In genomic region chr19:48915757-48916156, GRCh38 we compare ENCODE assay signal across 1 cellular context.
TF ChIP-seq lines count a peak whose summit lies in the region.

No MANE protein-coding gene starts in this region.

TF ChIP-seq in K562, 482 proteins besides CTCF, POLR2A, EP300 and RAD21:
- no peak for TF ChIP-seq ZNF583 (CRISPR knock-in tag; IDR thresholded peaks at IDR 0.05)
- peak; percentile 8 for TF ChIP-seq RBM25 (IDR thresholded peaks at IDR 0.05; ENCODE audit: low read depth, low read length, severe bottlenecking)
- TF ChIP-seq ZNF121 (CRISPR knock-in tag; conservative IDR thresholded peaks at IDR 0.05) = peak; percentile 68
